ENCODE assay signal across 9 cellular contexts in the genomic region with DNA sequence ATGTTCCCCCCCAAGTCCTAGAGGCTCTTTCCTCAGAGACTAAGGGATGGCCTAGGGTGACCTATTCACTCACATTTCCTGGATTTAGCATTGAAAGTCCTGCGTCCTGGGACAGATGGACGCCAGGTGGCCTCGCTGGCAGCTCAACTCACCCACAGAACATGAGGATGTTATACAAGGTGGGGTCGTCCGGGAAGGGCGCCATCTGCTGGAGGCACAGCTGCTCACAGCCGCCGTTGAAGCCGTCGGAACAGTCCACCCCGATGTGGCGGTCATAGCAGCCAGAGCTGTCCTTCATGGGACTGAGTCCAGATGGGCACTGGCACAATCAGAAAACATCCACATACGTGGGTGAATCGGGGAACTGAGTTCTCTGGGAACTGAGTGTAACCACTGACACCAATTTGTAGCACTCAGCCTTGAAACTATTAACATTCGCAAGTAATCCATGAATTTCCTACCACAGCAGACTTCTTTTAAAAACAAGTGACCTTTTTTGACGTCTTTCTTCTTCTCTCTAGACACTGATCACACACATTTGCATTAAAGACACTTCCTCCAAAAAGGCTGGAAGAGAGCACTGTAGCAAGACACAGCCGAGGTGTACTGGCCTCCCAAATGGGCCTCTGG.
DNase-seq lines count a peak whose midpoint lies in the region; ATAC-seq, FAIRE-seq and TF ChIP-seq lines count a peak whose summit lies in the region.
"Had no signal": no experiment of that assay in that cellular context is flagged by ENCODE, and none has a peak within 500 bp of the region (broad histone marks: within the 10 kb centered on the region; RNA-seq: fewer than 3 reads in every experiment).

No MANE protein-coding gene starts in this region.

- POLR2A ChIA-PET in AG04450 (lab: Yijun Ruan, JAX): no interaction called here

- DNase-seq in AG04450 (ENCODE audit: low read depth, low spot score): no peak
- DNase-seq in GM12891 (ENCODE audit: insufficient read length, low spot score): peak; percentile 8
- peak; percentile 2 to 52 for DNase-seq in SJSA1 (ENCODE audit: low read depth in 1 of 2, low spot score in 2 of 2)
- peak; percentile 2 to 22 for DNase-seq in foreskin keratinocyte
- no peak for DNase-seq in sciatic nerve (ENCODE audit: low spot score)
- DNase-seq in Kasumi-1 (lab: John Stamatoyannopoulos, UW): no peak

- H3K27me3 ChIP-seq in AG04450 (ENCODE audit: control insufficient read depth, insufficient read depth, low read length) (no peaks in the 10 kb centered on the region), SJSA1 (replicated peaks) (no peaks in the 10 kb centered on the region), foreskin keratinocyte (no peaks in the 10 kb centered on the region)

- CTCF ChIA-PET in AG04450 (lab: Charles Lee): interaction anchor here (0.7 kb wide), 1 partner anchor 51 kb away, joined by 3 read pairs; no protein-coding TSS in a partner anchor

- H3K4me1 ChIP-seq in SJSA1 (replicated peaks) (no peaks in the 10 kb centered on the region), foreskin keratinocyte (no peaks in the 10 kb centered on the region)

- ATAC-seq in HG03175 (IDR thresholded peaks at IDR 0.05; ENCODE audit: unreplicated experiment) (peak; percentile 61), foreskin keratinocyte (peak; percentile 83), sciatic nerve (peak; percentile 41), HG02798 (IDR thresholded peaks at IDR 0.05; ENCODE audit: poor library complexity, unreplicated experiment) (no peak)

- TF ChIP-seq CTCF in AG04450 (IDR thresholded peaks at IDR 0.05; ENCODE audit: low read depth, low read length) (peak; percentile 46), foreskin keratinocyte (conservative IDR thresholded peaks at IDR 0.05) (peak; percentile 78)

- TF ChIP-seq POLR2A in GM12891 (IDR thresholded peaks at IDR 0.05; ENCODE audit: low read depth, low read length): no peak

- peak; percentile 65 for FAIRE-seq in GM12891 (lab: Jason Lieb, UNC)

- H3K4me3 ChIP-seq in AG04450 (ENCODE audit: low read depth, low read length) (no peak overlapping the region), SJSA1 (no peak overlapping the region)

- H3K9me3 ChIP-seq in AG04450 (ENCODE audit: control insufficient read depth, insufficient read depth, low read length): no peaks in the 10 kb centered on the region
- no peaks in the 10 kb centered on the region for H3K9me3 ChIP-seq in SJSA1 (replicated peaks)

- H3K36me3 ChIP-seq in SJSA1: no peaks in the 10 kb centered on the region

- H3K27ac ChIP-seq in AG04450 (ENCODE audit: low read depth, low read length) (no peak overlapping the region), SJSA1 (no peak overlapping the region), foreskin keratinocyte (no peak overlapping the region)
- H3K27ac ChIP-seq: epithelial cell of prostate had no signal

- intact Hi-C loops in sciatic nerve (cut with DNase I): no loop called here

TF ChIP-seq in GM12891, 5 proteins besides CTCF, POLR2A, EP300 and RAD21:
- no peak for TF ChIP-seq SPI1 (IDR thresholded peaks at IDR 0.05; ENCODE audit: low read depth, low read length)
- TF ChIP-seq TAF1 (IDR thresholded peaks at IDR 0.05; ENCODE audit: low read depth, low read length): no peak
- TF ChIP-seq POLR2AphosphoS5 (IDR thresholded peaks at IDR 0.05; ENCODE audit: low read depth, low read length): no peak
- TF ChIP-seq PAX5 (IDR thresholded peaks at IDR 0.05; ENCODE audit: insufficient read depth, low read length, severe bottlenecking): no peak
- TF ChIP-seq POU2F2 (IDR thresholded peaks at IDR 0.05; ENCODE audit: low read depth, low read length): no peak
TF ChIP-seq in GM12891: peak in this region for 0.

Comparison
In these comparisons a context has a peak if more than half of its experiments do, and no peak if none do; other contexts are left out.
1. DNase-seq: peak in GM12891 (single experiment), SJSA1 (2 of 2) and foreskin keratinocyte (2 of 2); none in AG04450 (single experiment), sciatic nerve (single experiment) and Kasumi-1 (0 of 2).